9 cellular contexts compared by ENCODE assay signal in the genomic region with DNA sequence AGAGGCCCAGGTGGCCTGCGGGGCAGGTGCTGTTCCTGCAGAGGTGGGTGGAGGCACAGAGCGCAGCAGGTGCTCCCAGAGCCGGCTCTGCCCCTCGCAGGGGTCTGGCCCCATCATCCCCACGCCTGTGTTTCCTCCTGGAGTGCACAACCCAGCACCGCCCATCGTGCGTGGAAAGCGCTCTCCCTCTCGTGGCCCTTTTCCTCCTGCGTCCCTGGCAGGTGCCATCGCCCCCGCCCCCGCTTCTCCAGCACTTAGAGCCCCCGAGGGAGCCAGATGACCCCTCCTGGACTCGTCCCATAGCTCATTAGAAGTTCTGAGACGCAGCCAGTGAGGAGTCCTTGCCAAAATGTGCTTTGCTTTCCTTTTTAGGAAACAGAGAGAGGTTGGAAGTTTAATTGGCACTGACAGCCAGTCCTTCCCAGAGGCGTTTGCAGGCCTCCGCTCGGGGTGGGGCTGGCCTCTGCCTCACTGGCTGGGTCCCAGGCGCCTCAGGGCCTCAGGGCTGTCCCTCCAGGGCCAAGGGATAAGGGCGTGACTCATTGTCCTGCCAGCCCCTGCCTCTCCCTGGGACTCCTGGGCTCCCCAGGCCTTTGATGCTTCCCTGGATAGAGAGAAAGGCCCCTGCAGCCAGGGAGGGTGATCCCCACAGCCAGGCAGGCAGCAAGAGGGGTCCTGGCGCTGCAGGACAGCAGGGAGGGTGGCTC. TPM values are rescaled to one million over a fixed set of nuclear protein-coding genes. Genes with fewer than 3 reads are reported as not detected.
A peak's percentile ranks its signal among the peaks of the same experiment; 100 is the strongest.
DNase-seq lines count a peak whose midpoint lies in the region; ATAC-seq, FAIRE-seq and TF ChIP-seq lines count a peak whose summit lies in the region.
"Had no signal": no experiment of that assay in that cellular context is flagged by ENCODE, and none has a peak within 500 bp of the region (broad histone marks: within the 10 kb centered on the region; RNA-seq: fewer than 3 reads in every experiment).

No MANE protein-coding gene starts in this region.

- no peaks in the 10 kb centered on the region for H3K36me3 ChIP-seq in astrocyte (ENCODE audit: insufficient read depth, low read length)
- H3K36me3 ChIP-seq in skeletal muscle tissue (ENCODE audit: control insufficient read depth in 3 of 3, insufficient read depth in 3 of 3, low read length in 3 of 3): peaks cover 0 to 4% (median under 1%) of the 10 kb centered on the region in 3 donors
- no peaks in the 10 kb centered on the region for H3K36me3 ChIP-seq in MM.1S (replicated peaks; ENCODE audit: insufficient read depth, low read length)

- H3K4me3 Mint-ChIP-seq in astrocyte (ENCODE audit: unreplicated experiment): no peak overlapping the region
- H3K4me3 Mint-ChIP-seq: activated CD4-positive, alpha-beta T cell treated with anti-CD3 and anti-CD28 coated beads, Interleukin-2, amount 10 ng/mL, durations not matched to agents 7 days and 5 days had no signal

- peaks cover 6% of the 10 kb centered on the region for H3K36me3 Mint-ChIP-seq in astrocyte (ENCODE audit: low read depth, unreplicated experiment)

- TF ChIP-seq CTCF in astrocyte (IDR thresholded peaks at IDR 0.05; ENCODE audit: insufficient read depth, low read depth, low read length) (no peak), MM.1S (IDR thresholded peaks at IDR 0.05; ENCODE audit: low read length) (no peak)

- no peak overlapping the region for H3K27ac Mint-ChIP-seq in astrocyte (ENCODE audit: unreplicated experiment)
- H3K27ac Mint-ChIP-seq: activated CD4-positive, alpha-beta T cell treated with anti-CD3 and anti-CD28 coated beads, Interleukin-2, amount 10 ng/mL, durations not matched to agents 7 days and 5 days had no signal

- H3K4me1 Mint-ChIP-seq in astrocyte (ENCODE audit: low read depth, unreplicated experiment): no peaks in the 10 kb centered on the region
- H3K4me1 Mint-ChIP-seq: activated CD4-positive, alpha-beta T cell treated with anti-CD3 and anti-CD28 coated beads, Interleukin-2, amount 10 ng/mL, durations not matched to agents 7 days and 5 days had no signal

- H2AFZ ChIP-seq in astrocyte (ENCODE audit: low read depth, low read length) (peak overlapping the region; percentile 41), MM.1S (ENCODE audit: low read length) (no peak overlapping the region)

- ATAC-seq in HG02884 (IDR thresholded peaks at IDR 0.05; ENCODE audit: unreplicated experiment): no peak

- FAIRE-seq in astrocyte (lab: Jason Lieb, UNC): no peak

- no peaks in the 10 kb centered on the region for H3K9me3 ChIP-seq in astrocyte (ENCODE audit: insufficient read depth, low read depth, low read length)
- H3K9me3 ChIP-seq in skeletal muscle tissue (ENCODE audit: control insufficient read depth in 3 of 3, low read length in 3 of 3): no peaks in the 10 kb centered on the region
- H3K9me3 ChIP-seq in MM.1S (replicated peaks; ENCODE audit: insufficient read depth, low read length): no peaks in the 10 kb centered on the region

- no peaks in the 10 kb centered on the region for H3K9me2 ChIP-seq in MM.1S (replicated peaks; ENCODE audit: insufficient read depth, low read length)

- H3K4me3 ChIP-seq in astrocyte (ENCODE audit: insufficient read depth, low read depth, low read length) (no peak overlapping the region), skeletal muscle tissue (ENCODE audit: low read length in 3 of 3) (peak overlapping the region in 2 of 3 donors; percentile 42 to 45), MM.1S (ENCODE audit: low read length) (no peak overlapping the region)

- H3K4me1 ChIP-seq in astrocyte (ENCODE audit: insufficient read depth, low read length) (peaks cover 9% of the 10 kb centered on the region), skeletal muscle tissue (ENCODE audit: control insufficient read depth in 3 of 3, insufficient read depth in 3 of 3, low read length in 3 of 3) (peaks cover 35 to 41% (median 39%) of the 10 kb centered on the region in 3 donors), MM.1S (ENCODE audit: low read length) (no peaks in the 10 kb centered on the region)

- DNase-seq in GM03348 (ENCODE audit: low spot score) (peak; percentile 95), astrocyte (ENCODE audit: low read depth) (peak; percentile 79), inferior parietal cortex (ENCODE audit: extremely low spot score) (peak; percentile 55), MM.1S (no peak), SKM-1 treated with dmso at 0.1 percent for 144 hours (lab: John Stamatoyannopoulos, UW; ENCODE audit: unreplicated experiment) (no peak)
- DNase-seq in stimulated activated CD4-positive, alpha-beta T cell treated with anti-CD3 and anti-CD28 coated beads, Interleukin-2, amount 100 ng/mL, for 24 hours: no peak
- DNase-seq: activated CD4-positive, alpha-beta T cell treated with anti-CD3 and anti-CD28 coated beads, Interleukin-2, amount 10 ng/mL, durations not matched to agents 7 days and 5 days had no signal

- H4K20me1 ChIP-seq in astrocyte (ENCODE audit: insufficient read depth, low read length): no peaks in the 10 kb centered on the region
- H4K20me1 ChIP-seq in MM.1S (ENCODE audit: insufficient read depth, low read length): no peaks in the 10 kb centered on the region

- peak overlapping the region; percentile 50 for H3K4me2 ChIP-seq in astrocyte (ENCODE audit: low read length)
- H3K4me2 ChIP-seq in MM.1S (ENCODE audit: low read depth, low read length): no peak overlapping the region

- no peaks in the 10 kb centered on the region for H3K27me3 Mint-ChIP-seq in astrocyte (ENCODE audit: low read depth, unreplicated experiment)
- H3K27me3 Mint-ChIP-seq: activated CD4-positive, alpha-beta T cell treated with anti-CD3 and anti-CD28 coated beads, Interleukin-2, amount 10 ng/mL, durations not matched to agents 7 days and 5 days had no signal

- no peak overlapping the region for H3K27ac ChIP-seq in astrocyte (ENCODE audit: low read depth, low read length)
- peak overlapping the region; percentile 85 for H3K27ac ChIP-seq in skeletal muscle tissue (ENCODE audit: low read depth, low read length)
- no peak overlapping the region for H3K27ac ChIP-seq in MM.1S (ENCODE audit: low read length)

- H3K9ac ChIP-seq in astrocyte (ENCODE audit: low read length): no peak overlapping the region
- H3K9ac ChIP-seq in skeletal muscle tissue (ENCODE audit: low read depth in 1 of 3, low read length in 3 of 3): peak overlapping the region; percentile 62 to 75 (median 65)
- no peak overlapping the region for H3K9ac ChIP-seq in MM.1S (ENCODE audit: low read length)

- H3K27me3 ChIP-seq in astrocyte (ENCODE audit: insufficient read depth, low read length) (no peaks in the 10 kb centered on the region), skeletal muscle tissue (ENCODE audit: control insufficient read depth in 3 of 3, insufficient read depth in 3 of 3, low read length in 3 of 3) (no peaks in the 10 kb centered on the region), MM.1S (replicated peaks; ENCODE audit: insufficient read depth, low read length) (no peaks in the 10 kb centered on the region)

- H3K79me2 ChIP-seq in astrocyte (ENCODE audit: insufficient read depth, low read length): no peaks in the 10 kb centered on the region
- H3K79me2 ChIP-seq in MM.1S (ENCODE audit: low read length): no peaks in the 10 kb centered on the region

- H3F3A ChIP-seq in MM.1S (ENCODE audit: insufficient read depth, low read length): no peaks in the 10 kb centered on the region

- no peaks in the 10 kb centered on the region for H3K9me3 Mint-ChIP-seq in astrocyte (ENCODE audit: unreplicated experiment)
- H3K9me3 Mint-ChIP-seq: activated CD4-positive, alpha-beta T cell treated with anti-CD3 and anti-CD28 coated beads, Interleukin-2, amount 10 ng/mL, durations not matched to agents 7 days and 5 days had no signal

RNA-seq across cellular contexts. Expression of gene CHMP6, which starts 32.2 kb away (rescaled TPM):
- total RNA-seq in astrocyte (16.8 and 19.0 TPM in 2 replicates), skeletal muscle tissue (12.5 TPM)

Comparison
In these comparisons a context has a peak if more than half of its experiments do, and no peak if none do; other contexts are left out.
1. DNase-seq: peak in GM03348 (single experiment), astrocyte (single experiment) and inferior parietal cortex (single experiment); none in MM.1S (single experiment), stimulated activated CD4-positive, alpha-beta T cell treated with anti-CD3 and anti-CD28 coated beads, Interleukin-2, amount 100 ng/mL, for 24 hours (0 of 2) and SKM-1 treated with dmso at 0.1 percent for 144 hours (single experiment).
2. H3K4me3 ChIP-seq: peak in skeletal muscle tissue (2 of 3); none in astrocyte (single experiment) and MM.1S (single experiment).
3. H3K9ac ChIP-seq: peak in skeletal muscle tissue (3 of 3); none in astrocyte (single experiment) and MM.1S (single experiment).